ENCODE assay signal across 20 cellular contexts in genomic region chr7:79930604-79931003, GRCh38.
"Had no signal": no experiment of that assay in that cellular context is flagged by ENCODE, and none has a peak within 500 bp of the region (broad histone marks: within the 10 kb centered on the region; RNA-seq: fewer than 3 reads in every experiment).

No MANE protein-coding gene starts in this region.

- H3K9me3 Mint-ChIP-seq: activated CD4-positive, alpha-beta T cell treated with anti-CD3 and anti-CD28 coated beads, Interleukin-2, amount 10 ng/mL, durations not matched to agents 24 days and 14 days had no signal

- H3K4me1 ChIP-seq: suprapubic skin, upper lobe of left lung had no signal

- H3K4me3 Mint-ChIP-seq: activated CD4-positive, alpha-beta T cell treated with anti-CD3 and anti-CD28 coated beads, Interleukin-2, amount 10 ng/mL, durations not matched to agents 24 days and 14 days; activated CD8-positive, alpha-beta T cell treated with anti-CD3 and anti-CD28 coated beads, Interleukin-2, amount 10 ng/mL, durations not matched to agents 7 days and 5 days; activated naive CD8-positive, alpha-beta T cell; brain; natural killer cell treated with Interleukin-12 subunit alpha and Interleukin-12 subunit beta and Interleukin-15 and Interleukin-18, amount 100 ng/mL, for 72 hours had no signal

- H3K27ac ChIP-seq: skin epidermis, suprapubic skin, upper lobe of left lung had no signal

- H3K27ac Mint-ChIP-seq: activated CD4-positive, alpha-beta T cell treated with anti-CD3 and anti-CD28 coated beads, Interleukin-2, amount 10 ng/mL, durations not matched to agents 24 days and 14 days; activated CD8-positive, alpha-beta T cell treated with anti-CD3 and anti-CD28 coated beads, Interleukin-2, amount 10 ng/mL, durations not matched to agents 7 days and 5 days; activated naive CD8-positive, alpha-beta T cell; brain; natural killer cell treated with Interleukin-12 subunit alpha and Interleukin-12 subunit beta and Interleukin-15 and Interleukin-18, amount 100 ng/mL, for 72 hours had no signal

- H3K36me3 ChIP-seq: suprapubic skin, upper lobe of left lung had no signal

- H3K4me3 ChIP-seq: skin epidermis, suprapubic skin, upper lobe of left lung had no signal

- H3K4me1 Mint-ChIP-seq: activated CD4-positive, alpha-beta T cell treated with anti-CD3 and anti-CD28 coated beads, Interleukin-2, amount 10 ng/mL, durations not matched to agents 24 days and 14 days; brain had no signal

- H3K36me3 Mint-ChIP-seq: activated naive CD8-positive, alpha-beta T cell; brain had no signal

- ATAC-seq: activated CD8-positive, alpha-beta T cell treated with anti-CD3 and anti-CD28 coated beads, Interleukin-2, amount 10 ng/mL, durations not matched to agents 7 days and 5 days; natural killer cell treated with Interleukin-12 subunit alpha and Interleukin-12 subunit beta and Interleukin-15 and Interleukin-18, amount 100 ng/mL, for 72 hours; stimulated activated naive CD8-positive, alpha-beta T cell treated with anti-CD3 and anti-CD28 coated beads, Interleukin-15, Interleukin-2, amounts not matched to agents 100 U/mL and 50 U/mL, for 24 hours had no signal

- H3K27me3 ChIP-seq: suprapubic skin, upper lobe of left lung had no signal

- DNase-seq: activated CD4-positive, alpha-beta T cell treated with anti-CD3 and anti-CD28 coated beads, Interleukin-2, amount 10 ng/mL, durations not matched to agents 24 days and 14 days; activated CD4-positive, CD25-positive, alpha-beta regulatory T cell; activated CD8-positive, alpha-beta memory T cell treated with anti-CD3 and anti-CD28 coated beads, Interleukin-2, amount 50 U/mL, for 4 hours; activated CD8-positive, alpha-beta T cell treated with anti-CD3 and anti-CD28 coated beads, Interleukin-2, amount 10 ng/mL, durations not matched to agents 7 days and 5 days; activated gamma-delta T cell treated with Interleukin-2 at 50 U/mL for 16 hours; amygdala; cortex of kidney; effector CD4-positive, alpha-beta T cell; foreskin melanocyte; mesendoderm; posterior cingulate gyrus; stimulated activated CD4-positive, alpha-beta T cell treated with anti-CD3 and anti-CD28 coated beads, Interleukin-4, amount 100 ng/mL, for 4 hours; stimulated activated CD8-positive, alpha-beta memory T cell treated with anti-CD3 and anti-CD28 coated beads, Interleukin-4, amount 100 ng/mL, for 48 hours; stimulated activated naive CD8-positive, alpha-beta T cell treated with anti-CD3 and anti-CD28 coated beads, Interleukin-15, Interleukin-2, amounts not matched to agents 100 U/mL and 50 U/mL, for 24 hours; upper lobe of left lung had no signal

- H3K27me3 Mint-ChIP-seq: activated CD4-positive, alpha-beta T cell treated with anti-CD3 and anti-CD28 coated beads, Interleukin-2, amount 10 ng/mL, durations not matched to agents 24 days and 14 days; activated naive CD8-positive, alpha-beta T cell; brain; natural killer cell treated with Interleukin-12 subunit alpha and Interleukin-12 subunit beta and Interleukin-15 and Interleukin-18, amount 100 ng/mL, for 72 hours had no signal

- H3K9me3 ChIP-seq: upper lobe of left lung had no signal
